ENCODE assay signal across 13 cellular contexts in genomic region chr16:52494621-52495020, GRCh38. TPM values are rescaled to one million over a fixed set of nuclear protein-coding genes. Genes with fewer than 3 reads are reported as not detected.
"Had no signal": no experiment of that assay in that cellular context is flagged by ENCODE, and none has a peak within 500 bp of the region (broad histone marks: within the 10 kb centered on the region; RNA-seq: fewer than 3 reads in every experiment).

No MANE protein-coding gene starts in this region.

- H3K27me3 ChIP-seq: adrenal gland, tibial artery had no signal

- ATAC-seq: heart right ventricle, natural killer cell, right cardiac atrium had no signal

- H3K27ac ChIP-seq: adrenal gland, coronary artery, heart right ventricle, tibial artery had no signal

- H3K36me3 ChIP-seq: adrenal gland, heart right ventricle, tibial artery had no signal

- H3K4me1 ChIP-seq: adrenal gland, tibial artery had no signal

- H3K4me3 ChIP-seq: adrenal gland, coronary artery, heart right ventricle, smooth muscle cell, tibial artery had no signal

- H3K4me2 ChIP-seq: smooth muscle cell had no signal

- H3K9me3 ChIP-seq: adrenal gland, heart right ventricle, tibial artery had no signal

- DNase-seq: activated CD4-positive, alpha-beta T cell treated with anti-CD3 and anti-CD28 coated beads, Interleukin-2, amount 50 U/mL, for 1 hour; activated naive CD4-positive, alpha-beta T cell treated with anti-CD3 and anti-CD28 coated beads, Interleukin-2, amount 50 U/mL, for 16 hours; adrenal gland; caudate nucleus; effector CD4-positive, alpha-beta T cell; foreskin melanocyte; heart right ventricle; natural killer cell; right cardiac atrium; tibial artery had no signal

RNA-seq across cellular contexts. Expression of gene TOX3, which starts 52.3 kb away (rescaled TPM):
- total RNA-seq: activated CD8-positive, alpha-beta memory T cell treated with anti-CD3 and anti-CD28 coated beads for 36 hours; heart right ventricle; natural killer cell; right cardiac atrium had no signal
- polyA plus RNA-seq: heart right ventricle had no signal
